ENCODE assay signal across 11 cellular contexts in the genomic region with DNA sequence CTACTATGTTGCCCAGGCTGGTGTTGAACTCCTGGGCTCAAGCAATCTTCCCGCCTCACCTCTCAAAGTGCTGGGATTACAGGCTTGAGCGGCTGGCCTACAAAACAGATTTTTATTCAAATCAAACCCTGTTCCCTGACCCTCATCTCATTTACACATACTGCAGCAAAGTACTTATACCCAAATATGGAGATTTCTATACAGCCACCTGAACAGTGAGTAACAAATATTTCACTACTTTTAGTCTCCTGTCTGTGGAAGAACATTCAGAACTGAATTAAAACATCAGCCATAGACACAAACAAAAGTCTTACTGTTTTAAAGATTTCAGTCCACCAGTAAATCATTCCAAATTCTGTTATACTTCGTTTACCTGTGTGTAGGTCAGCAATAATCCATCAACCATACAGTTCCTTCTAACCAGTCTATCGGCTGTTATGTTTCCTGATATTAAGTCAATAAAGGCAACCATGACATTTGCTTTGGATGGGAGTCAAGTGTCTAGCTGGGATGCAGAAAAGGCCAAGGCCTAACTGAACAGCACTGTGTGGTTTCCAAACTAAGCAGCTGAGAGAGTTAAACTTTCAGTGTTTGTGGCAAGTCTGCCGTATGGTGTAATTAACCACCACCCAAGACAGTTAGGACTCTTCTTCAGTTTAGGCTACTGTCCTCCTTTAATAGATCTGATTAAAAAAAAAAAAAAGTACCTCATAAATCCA.
DNase-seq lines count a peak whose midpoint lies in the region; ATAC-seq lines count a peak whose summit lies in the region.
"Had no signal": no experiment of that assay in that cellular context is flagged by ENCODE, and none has a peak within 500 bp of the region (broad histone marks: within the 10 kb centered on the region; RNA-seq: fewer than 3 reads in every experiment).

No MANE protein-coding gene starts in this region.

- no peak overlapping the region for H3K4me3 Mint-ChIP-seq in activated naive CD4-positive, alpha-beta T cell treated with anti-CD3 and anti-CD28 coated beads, Interleukin-2, amount 50 U/mL, for 24 hours
- H3K4me3 Mint-ChIP-seq in central memory CD8-positive, alpha-beta T cell, result no peak overlapping the region
- peak overlapping the region; percentile 12 for H3K4me3 Mint-ChIP-seq in stimulated activated effector memory CD8-positive, alpha-beta T cell treated with anti-CD3 and anti-CD28 coated beads, Interleukin-12 subunit alpha, Interleukin-12 subunit beta, amount 100 ng/mL, for 72 hours
- H3K4me3 Mint-ChIP-seq: activated B cell treated with CpG ODN at 0.5 μM for 24 hours had no signal

- ATAC-seq in central memory CD8-positive, alpha-beta T cell (replicated peaks; ENCODE audit: extremely low read depth, poor library complexity, severe bottlenecking), result no peak
- peak; percentile 66 for ATAC-seq in stimulated activated effector memory CD8-positive, alpha-beta T cell treated with anti-CD3 and anti-CD28 coated beads, Interleukin-12 subunit alpha, Interleukin-12 subunit beta, amount 100 ng/mL, for 72 hours
- ATAC-seq in GM21515 (IDR thresholded peaks at IDR 0.05; ENCODE audit: unreplicated experiment), result no peak
- no peak for ATAC-seq in GM21381 (IDR thresholded peaks at IDR 0.05; ENCODE audit: unreplicated experiment)
- ATAC-seq in HG03108 (IDR thresholded peaks at IDR 0.05; ENCODE audit: unreplicated experiment), result no peak

- H3K27ac Mint-ChIP-seq in activated naive CD4-positive, alpha-beta T cell treated with anti-CD3 and anti-CD28 coated beads, Interleukin-2, amount 50 U/mL, for 24 hours, result peak overlapping the region; percentile 88
- peak overlapping the region; percentile 52 for H3K27ac Mint-ChIP-seq in central memory CD8-positive, alpha-beta T cell (ENCODE audit: low read depth)
- peak overlapping the region; percentile 79 for H3K27ac Mint-ChIP-seq in stimulated activated effector memory CD8-positive, alpha-beta T cell treated with anti-CD3 and anti-CD28 coated beads, Interleukin-12 subunit alpha, Interleukin-12 subunit beta, amount 100 ng/mL, for 72 hours
- H3K27ac Mint-ChIP-seq: activated B cell treated with CpG ODN at 0.5 μM for 24 hours had no signal

- no peak for DNase-seq in activated naive CD4-positive, alpha-beta T cell (lab: John Stamatoyannopoulos, UW)
- peak; percentile 66 for DNase-seq in NCI-H774 (lab: John Stamatoyannopoulos, UW)
- no peak for DNase-seq in central memory CD8-positive, alpha-beta T cell (ENCODE audit: low spot score in 2 of 2)
- DNase-seq in stimulated activated effector memory CD8-positive, alpha-beta T cell treated with anti-CD3 and anti-CD28 coated beads, Interleukin-12 subunit alpha, Interleukin-12 subunit beta, amount 100 ng/mL, for 72 hours (ENCODE audit: low spot score in 2 of 2), result no peak
- DNase-seq: activated B cell treated with CpG ODN at 0.5 μM for 24 hours, amniotic stem cell, BE2C had no signal

- H3K4me1 Mint-ChIP-seq in activated naive CD4-positive, alpha-beta T cell treated with anti-CD3 and anti-CD28 coated beads, Interleukin-2, amount 50 U/mL, for 24 hours, result peaks cover 71% of the 10 kb centered on the region
- peaks cover 64% of the 10 kb centered on the region for H3K4me1 Mint-ChIP-seq in central memory CD8-positive, alpha-beta T cell
- peaks cover 85% of the 10 kb centered on the region for H3K4me1 Mint-ChIP-seq in stimulated activated effector memory CD8-positive, alpha-beta T cell treated with anti-CD3 and anti-CD28 coated beads, Interleukin-12 subunit alpha, Interleukin-12 subunit beta, amount 100 ng/mL, for 72 hours

- H3K27me3 Mint-ChIP-seq in activated naive CD4-positive, alpha-beta T cell treated with anti-CD3 and anti-CD28 coated beads, Interleukin-2, amount 50 U/mL, for 24 hours, result no peaks in the 10 kb centered on the region
- H3K27me3 Mint-ChIP-seq in central memory CD8-positive, alpha-beta T cell, result no peaks in the 10 kb centered on the region
- H3K27me3 Mint-ChIP-seq: activated B cell treated with CpG ODN at 0.5 μM for 24 hours had no signal

- no peaks in the 10 kb centered on the region for H3K36me3 Mint-ChIP-seq in activated naive CD4-positive, alpha-beta T cell treated with anti-CD3 and anti-CD28 coated beads, Interleukin-2, amount 50 U/mL, for 24 hours
- peaks cover 15% of the 10 kb centered on the region for H3K36me3 Mint-ChIP-seq in central memory CD8-positive, alpha-beta T cell (ENCODE audit: insufficient read depth)
- H3K36me3 Mint-ChIP-seq in stimulated activated effector memory CD8-positive, alpha-beta T cell treated with anti-CD3 and anti-CD28 coated beads, Interleukin-12 subunit alpha, Interleukin-12 subunit beta, amount 100 ng/mL, for 72 hours, result peaks cover 61% of the 10 kb centered on the region

- H3K9me3 Mint-ChIP-seq in activated naive CD4-positive, alpha-beta T cell treated with anti-CD3 and anti-CD28 coated beads, Interleukin-2, amount 50 U/mL, for 24 hours, result no peaks in the 10 kb centered on the region
- H3K9me3 Mint-ChIP-seq in central memory CD8-positive, alpha-beta T cell, result no peaks in the 10 kb centered on the region
- H3K9me3 Mint-ChIP-seq in stimulated activated effector memory CD8-positive, alpha-beta T cell treated with anti-CD3 and anti-CD28 coated beads, Interleukin-12 subunit alpha, Interleukin-12 subunit beta, amount 100 ng/mL, for 72 hours, result no peaks in the 10 kb centered on the region
- H3K9me3 Mint-ChIP-seq: activated B cell treated with CpG ODN at 0.5 μM for 24 hours had no signal
